12 cellular contexts compared by ENCODE assay signal in the genomic region with DNA sequence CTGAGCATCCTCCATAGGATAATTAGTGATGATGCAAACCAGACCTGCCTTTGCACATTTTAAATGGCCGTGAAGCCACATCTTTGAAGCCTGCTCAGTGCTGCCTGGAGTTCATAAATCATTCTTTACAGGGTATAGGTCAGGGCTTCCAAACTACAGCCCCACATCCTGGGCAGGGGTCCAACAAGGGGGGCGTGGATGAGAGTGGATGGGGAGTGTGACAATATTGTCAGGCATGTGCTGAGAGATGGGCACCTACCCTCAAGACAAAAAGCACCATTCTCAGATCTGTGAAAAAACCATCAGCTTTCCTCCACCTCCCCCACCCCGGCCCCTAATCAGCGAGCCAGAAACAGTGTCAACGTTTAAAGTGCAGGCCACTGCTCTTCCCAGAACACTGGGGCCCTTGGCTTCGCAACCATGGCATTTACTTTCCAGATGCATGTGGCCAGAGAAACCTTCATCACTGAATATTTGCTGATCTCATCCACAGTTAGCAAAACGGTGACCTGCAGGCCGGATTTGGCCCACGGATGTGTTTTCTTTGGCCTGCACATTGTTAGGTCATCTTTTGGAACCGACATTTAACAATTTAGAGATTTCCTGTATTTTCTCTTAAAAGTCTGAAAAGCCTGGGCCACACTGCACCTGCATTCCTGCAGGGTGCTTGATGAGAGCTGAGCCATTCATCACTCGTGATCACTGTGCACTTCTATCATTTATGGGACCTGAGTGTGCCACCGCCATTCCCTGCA.
DNase-seq lines count a peak whose midpoint lies in the region; ATAC-seq, FAIRE-seq and TF ChIP-seq lines count a peak whose summit lies in the region.
"Had no signal": no experiment of that assay in that cellular context is flagged by ENCODE, and none has a peak within 500 bp of the region (broad histone marks: within the 10 kb centered on the region; RNA-seq: fewer than 3 reads in every experiment).

No MANE protein-coding gene starts in this region.

- H3K4me1 Mint-ChIP-seq in effector memory CD8-positive, alpha-beta T cell (ENCODE audit: low read depth in 2 of 2): peaks cover 42 to 66% of the 10 kb centered on the region in 2 donors
- H3K4me1 Mint-ChIP-seq in mesothelial cell of epicardium: peaks cover 10% of the 10 kb centered on the region

- FAIRE-seq in urothelium cell line (lab: Jason Lieb, UNC) (no peak), frontal cortex (lab: Jason Lieb, UNC) (no peak)

- H3K36me3 ChIP-seq in suprapubic skin: no peaks in the 10 kb centered on the region

- TF ChIP-seq CTCF in AG10803 (conservative IDR thresholded peaks at IDR 0.05; ENCODE audit: low read length): no peak
- TF ChIP-seq CTCF in mesothelial cell of epicardium (IDR thresholded peaks at IDR 0.05; ENCODE audit: unreplicated experiment): no peak
- TF ChIP-seq CTCF in suprapubic skin (IDR thresholded peaks at IDR 0.05): no peak

- ATAC-seq in effector memory CD8-positive, alpha-beta T cell (replicated peaks): no peak

- no peaks in the 10 kb centered on the region for H3K27me3 ChIP-seq in suprapubic skin

- H3K9me3 ChIP-seq in suprapubic skin: no peaks in the 10 kb centered on the region

- DNase-seq in AG10803 (ENCODE audit: low read depth): peak; percentile 56
- peak; percentile 76 for DNase-seq in M059J (ENCODE audit: low read depth)
- DNase-seq in effector memory CD8-positive, alpha-beta T cell: no peak
- DNase-seq in mesothelial cell of epicardium (ENCODE audit: low spot score in 2 of 2, unreplicated experiment in 2 of 2): no peak
- DNase-seq in occipital lobe (lab: John Stamatoyannopoulos, UW): no peak
- DNase-seq in urothelium cell line (ENCODE audit: low spot score): no peak
- DNase-seq in frontal cortex (ENCODE audit: low spot score in 2 of 2): no peak
- DNase-seq in suprapubic skin (ENCODE audit: low spot score in 2 of 2): no peak
- DNase-seq: central memory CD4-positive, alpha-beta T cell; NCI-H2081; SIG-M5 had no signal

- no peaks in the 10 kb centered on the region for H3K9me3 Mint-ChIP-seq in effector memory CD8-positive, alpha-beta T cell
- H3K9me3 Mint-ChIP-seq in mesothelial cell of epicardium: peaks cover 9% of the 10 kb centered on the region

- peak overlapping the region; percentile 62 to 83 for H3K27ac Mint-ChIP-seq in effector memory CD8-positive, alpha-beta T cell
- H3K27ac Mint-ChIP-seq in mesothelial cell of epicardium: peak overlapping the region; percentile 15
- H3K27ac Mint-ChIP-seq: progenitor cell of endocrine pancreas had no signal

- peaks cover 4% of the 10 kb centered on the region for H3K4me1 ChIP-seq in suprapubic skin

- no peak for TF ChIP-seq EP300 in suprapubic skin (IDR thresholded peaks at IDR 0.05)

- 54% methylated on average over 12 of the region's 12 CpGs for WGBS in suprapubic skin

- no peaks in the 10 kb centered on the region for H3K27me3 Mint-ChIP-seq in effector memory CD8-positive, alpha-beta T cell
- H3K27me3 Mint-ChIP-seq in mesothelial cell of epicardium (ENCODE audit: low read depth): no peaks in the 10 kb centered on the region
- H3K27me3 Mint-ChIP-seq: progenitor cell of endocrine pancreas had no signal

- no peak overlapping the region for H3K4me3 ChIP-seq in AG10803 (ENCODE audit: low read length)
- H3K4me3 ChIP-seq in suprapubic skin: no peak overlapping the region

- no peak overlapping the region for H3K27ac ChIP-seq in suprapubic skin

- no peak overlapping the region for H3K4me3 Mint-ChIP-seq in effector memory CD8-positive, alpha-beta T cell
- H3K4me3 Mint-ChIP-seq in mesothelial cell of epicardium: no peak overlapping the region

- peaks cover 33% of the 10 kb centered on the region for H3K36me3 Mint-ChIP-seq in effector memory CD8-positive, alpha-beta T cell (ENCODE audit: insufficient read depth)
- H3K36me3 Mint-ChIP-seq in mesothelial cell of epicardium: no peaks in the 10 kb centered on the region

- no peak for TF ChIP-seq POLR2A in suprapubic skin (IDR thresholded peaks at IDR 0.05)

Comparison
In these comparisons a context has a peak if more than half of its experiments do, and no peak if none do; other contexts are left out.
1. DNase-seq: peak in AG10803 (single experiment) and M059J (single experiment); none in effector memory CD8-positive, alpha-beta T cell (0 of 3), mesothelial cell of epicardium (0 of 2), occipital lobe (single experiment), urothelium cell line (single experiment), frontal cortex (0 of 2) and suprapubic skin (0 of 2).